ENCODE assay signal across 16 cellular contexts in the genomic region with DNA sequence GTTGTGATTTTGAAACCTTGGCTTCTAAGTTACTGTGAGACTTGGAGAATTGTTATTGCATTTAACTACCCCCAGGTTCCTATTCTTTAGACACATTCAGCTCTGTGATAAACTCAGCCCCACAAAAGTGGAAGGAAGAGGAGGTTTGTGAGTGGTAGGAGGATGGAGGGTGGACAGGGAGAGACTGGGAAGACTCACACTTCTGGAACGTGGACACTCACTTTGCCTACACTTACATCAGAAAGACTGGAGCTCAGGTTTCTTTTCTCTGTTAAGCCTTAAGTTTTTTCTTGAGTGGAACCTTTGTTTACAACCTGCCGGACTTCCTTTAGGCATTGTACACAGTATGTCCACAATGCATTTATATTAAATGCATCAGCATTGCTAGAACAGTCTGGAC.
DNase-seq lines count a peak whose midpoint lies in the region; ATAC-seq and TF ChIP-seq lines count a peak whose summit lies in the region.
"Had no signal": no experiment of that assay in that cellular context is flagged by ENCODE, and none has a peak within 500 bp of the region (broad histone marks: within the 10 kb centered on the region; RNA-seq: fewer than 3 reads in every experiment).

No MANE protein-coding gene starts in this region.

- H3K4me1 Mint-ChIP-seq in nephron progenitor cell, result no peaks in the 10 kb centered on the region
- H3K4me1 Mint-ChIP-seq: central memory CD8-positive, alpha-beta T cell; stimulated activated effector memory CD8-positive, alpha-beta T cell treated with anti-CD3 and anti-CD28 coated beads, Interleukin-12 subunit alpha, Interleukin-12 subunit beta, amount 100 ng/mL, for 72 hours had no signal

- no peaks in the 10 kb centered on the region for H3K9me3 Mint-ChIP-seq in nephron progenitor cell
- H3K9me3 Mint-ChIP-seq: central memory CD8-positive, alpha-beta T cell; stimulated activated effector memory CD8-positive, alpha-beta T cell treated with anti-CD3 and anti-CD28 coated beads, Interleukin-12 subunit alpha, Interleukin-12 subunit beta, amount 100 ng/mL, for 72 hours had no signal

- TF ChIP-seq CTCF in AG09319 (IDR thresholded peaks at IDR 0.05; ENCODE audit: low read depth, low read length) (no peak), cardiac fibroblast (IDR thresholded peaks at IDR 0.05; ENCODE audit: low read depth, low read length) (no peak), nephron progenitor cell (IDR thresholded peaks at IDR 0.05) (no peak)

- H3K27ac Mint-ChIP-seq in nephron progenitor cell, result no peak overlapping the region
- H3K27ac Mint-ChIP-seq: activated CD8-positive, alpha-beta T cell treated with anti-CD3 and anti-CD28 coated beads, Interleukin-2, amount 10 ng/mL, durations not matched to agents 7 days and 5 days; stimulated activated effector memory CD8-positive, alpha-beta T cell treated with anti-CD3 and anti-CD28 coated beads, Interleukin-12 subunit alpha, Interleukin-12 subunit beta, amount 100 ng/mL, for 72 hours had no signal

- no peak overlapping the region for H3K4me3 Mint-ChIP-seq in nephron progenitor cell
- H3K4me3 Mint-ChIP-seq: activated CD8-positive, alpha-beta T cell treated with anti-CD3 and anti-CD28 coated beads, Interleukin-2, amount 10 ng/mL, durations not matched to agents 7 days and 5 days; central memory CD8-positive, alpha-beta T cell; stimulated activated effector memory CD8-positive, alpha-beta T cell treated with anti-CD3 and anti-CD28 coated beads, Interleukin-12 subunit alpha, Interleukin-12 subunit beta, amount 100 ng/mL, for 72 hours had no signal

- no peaks in the 10 kb centered on the region for H3K27me3 Mint-ChIP-seq in nephron progenitor cell (ENCODE audit: low read depth, poor library complexity)

- DNase-seq in AG09319 (ENCODE audit: extremely low read depth, low read depth) (peak; percentile 49), LHCN-M2 (ENCODE audit: low read depth) (peak; percentile 19), cardiac fibroblast (ENCODE audit: low read depth in 2 of 2) (peak; percentile 47 to 85), kidney tubule cell (ENCODE audit: low spot score) (peak; percentile 62), nephron progenitor cell (no peak), RKO (ENCODE audit: low spot score) (no peak)
- no peak for DNase-seq in activated CD8-positive, alpha-beta memory T cell treated with anti-CD3 and anti-CD28 coated beads for 24 hours
- DNase-seq: activated CD8-positive, alpha-beta T cell treated with anti-CD3 and anti-CD28 coated beads, Interleukin-2, amount 10 ng/mL, durations not matched to agents 7 days and 5 days; esophagus squamous epithelium; NCI-H1105; RPMI8226; stimulated activated CD4-positive, alpha-beta T cell treated with anti-CD3 and anti-CD28 coated beads, Interleukin-4, amount 100 ng/mL, for 1 hour had no signal

- H3K36me3 Mint-ChIP-seq in nephron progenitor cell (ENCODE audit: low read depth), result no peaks in the 10 kb centered on the region
- H3K36me3 Mint-ChIP-seq: stimulated activated effector memory CD8-positive, alpha-beta T cell treated with anti-CD3 and anti-CD28 coated beads, Interleukin-12 subunit alpha, Interleukin-12 subunit beta, amount 100 ng/mL, for 72 hours had no signal

- peak overlapping the region in 1 of 2 donors; percentile 29 for H3K4me3 ChIP-seq in cardiac fibroblast (replicated peaks in 1 of 2; ENCODE audit: low read depth in 2 of 2, low read length in 2 of 2)
- H3K4me3 ChIP-seq: BLaER1 treated with 17β-estradiol and CSF1 and Interleukin-3, amounts not matched to agents 10 nM and 100 nM; esophagus squamous epithelium had no signal

- no peak for ATAC-seq in GM19397 (IDR thresholded peaks at IDR 0.05; ENCODE audit: unreplicated experiment)
- ATAC-seq: activated CD8-positive, alpha-beta T cell treated with anti-CD3 and anti-CD28 coated beads, Interleukin-2, amount 10 ng/mL, durations not matched to agents 7 days and 5 days; stimulated activated effector memory CD8-positive, alpha-beta T cell treated with anti-CD3 and anti-CD28 coated beads, Interleukin-12 subunit alpha, Interleukin-12 subunit beta, amount 100 ng/mL, for 72 hours had no signal

Comparison
In these comparisons a context has a peak if more than half of its experiments do, and no peak if none do; other contexts are left out.
1. DNase-seq: peak in AG09319 (single experiment), LHCN-M2 (single experiment), cardiac fibroblast (2 of 2) and kidney tubule cell (single experiment); none in nephron progenitor cell (single experiment), RKO (single experiment) and activated CD8-positive, alpha-beta memory T cell treated with anti-CD3 and anti-CD28 coated beads for 24 hours (single experiment).